ENCODE assay signal across 6 cellular contexts in the genomic region with DNA sequence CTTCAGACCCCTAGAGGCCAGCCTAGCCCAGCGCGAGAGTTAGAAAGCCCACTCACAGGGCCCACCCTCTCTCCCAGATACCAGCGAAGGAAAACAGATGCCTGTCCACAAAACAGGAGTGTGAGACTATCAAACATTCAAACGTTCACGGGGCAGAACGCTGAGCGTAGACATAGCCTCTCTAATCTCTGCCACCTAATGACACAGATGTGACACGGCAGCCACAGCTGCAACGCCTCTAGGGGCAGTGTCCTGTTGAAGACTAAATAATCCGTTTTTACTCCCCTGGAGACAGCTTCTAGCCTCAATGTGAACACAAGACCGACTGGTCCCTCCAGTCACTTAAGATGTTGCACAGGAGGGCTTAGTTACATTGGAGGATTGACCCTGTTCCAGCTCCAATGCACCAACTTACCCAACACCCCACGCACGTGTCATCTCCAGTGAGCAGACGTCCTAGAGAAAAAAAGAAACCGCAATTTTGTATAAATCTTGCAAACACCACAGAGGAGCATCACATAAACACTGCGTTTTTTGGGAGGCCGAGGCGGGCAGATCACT. TPM values are rescaled to one million over a fixed set of nuclear protein-coding genes. Genes with fewer than 3 reads are reported as not detected.
DNase-seq lines count a peak whose midpoint lies in the region; TF ChIP-seq lines count a peak whose summit lies in the region.

No MANE protein-coding gene starts in this region.

- H3K4me2 ChIP-seq in OCI-LY3 (ENCODE audit: low read length) = peak overlapping the region; percentile 75
- H3K4me2 ChIP-seq in parathyroid adenoma (ENCODE audit: low read length) = peak overlapping the region; percentile 98

- H3K27ac ChIP-seq in OCI-LY3 (ENCODE audit: low read length) = 0 out of 2 replicates have a peak overlapping the region, but pooled peaks have one; percentile 5
- no peak overlapping the region for H3K27ac ChIP-seq in parathyroid adenoma

- H3K79me2 ChIP-seq in OCI-LY3 (ENCODE audit: low read length) = peaks cover 55% of the 10 kb centered on the region
- H3K79me2 ChIP-seq in parathyroid adenoma = peaks cover 2% of the 10 kb centered on the region

- peak overlapping the region; percentile 97 for H3K4me3 Mint-ChIP-seq in Caco-2 (ENCODE audit: unreplicated experiment)
- peak overlapping the region; percentile 90 for H3K4me3 Mint-ChIP-seq in chondrocyte (ENCODE audit: unreplicated experiment)

- H3K36me3 Mint-ChIP-seq in Caco-2 (ENCODE audit: insufficient read depth, unreplicated experiment) (peaks cover 74% of the 10 kb centered on the region), chondrocyte (ENCODE audit: low read depth) (peaks cover 21% of the 10 kb centered on the region)

- H3K4me3 ChIP-seq in Caco-2 (ENCODE audit: low read depth, low read length) = peak overlapping the region; percentile 99
- H3K4me3 ChIP-seq in OCI-LY3 (ENCODE audit: low read length) = peak overlapping the region; percentile 96
- H3K4me3 ChIP-seq in parathyroid adenoma (ENCODE audit: low read depth, low read length) = peak overlapping the region; percentile 93

- peak overlapping the region; percentile 93 for H3K9ac ChIP-seq in OCI-LY3 (ENCODE audit: low read length)
- no peak overlapping the region for H3K9ac ChIP-seq in parathyroid adenoma

- H3K27me3 Mint-ChIP-seq in Caco-2 (ENCODE audit: insufficient read depth, unreplicated experiment) (no peaks in the 10 kb centered on the region), chondrocyte (ENCODE audit: low read depth) (no peaks in the 10 kb centered on the region)

- DNase-seq in Caco-2 = peak in 1 of 2 experiments; percentile 49
- DNase-seq in chondrocyte (ENCODE audit: low spot score) = no peak
- DNase-seq in GOT3 (lab: John Stamatoyannopoulos, UW) = no peak
- DNase-seq in ecto neural progenitor cell (ENCODE audit: low spot score) = no peak

- H3K27me3 ChIP-seq in Caco-2 (replicated peaks; ENCODE audit: control insufficient read depth, insufficient read depth, low read length) (no peaks in the 10 kb centered on the region), OCI-LY3 (ENCODE audit: low read depth, low read length) (no peaks in the 10 kb centered on the region), parathyroid adenoma (ENCODE audit: control insufficient read depth, insufficient read depth, low read length) (no peaks in the 10 kb centered on the region)

- POLR2A ChIA-PET in Caco-2 (lab: Charles Lee) = no interaction called here

- H3K9me3 ChIP-seq in Caco-2 (no peaks in the 10 kb centered on the region), OCI-LY3 (ENCODE audit: insufficient read depth, low read length) (no peaks in the 10 kb centered on the region), parathyroid adenoma (ENCODE audit: control insufficient read depth, low read length) (no peaks in the 10 kb centered on the region)

- peaks cover 10% of the 10 kb centered on the region for H3K4me1 Mint-ChIP-seq in Caco-2 (ENCODE audit: low read depth, unreplicated experiment)
- H3K4me1 Mint-ChIP-seq in chondrocyte (ENCODE audit: low read depth) = peaks cover 44% of the 10 kb centered on the region

- BruUV-seq in Caco-2 (replicated peaks; lab: Mats Ljungman, UMichigan) = no TSS peak

- H3K9me3 Mint-ChIP-seq in Caco-2 (ENCODE audit: unreplicated experiment) = no peaks in the 10 kb centered on the region
- no peaks in the 10 kb centered on the region for H3K9me3 Mint-ChIP-seq in chondrocyte (ENCODE audit: low read depth)

- peaks cover 17% of the 10 kb centered on the region for H3K4me1 ChIP-seq in Caco-2
- peaks cover 19% of the 10 kb centered on the region for H3K4me1 ChIP-seq in OCI-LY3 (ENCODE audit: low read length)
- peaks cover 2% of the 10 kb centered on the region for H3K4me1 ChIP-seq in parathyroid adenoma

- peak; percentile 30 to 65 for TF ChIP-seq CTCF in Caco-2 (IDR thresholded peaks at IDR 0.05; ENCODE audit: insufficient read depth in 1 of 2, low read depth in 1 of 2, low read length in 1 of 2, severe bottlenecking in 1 of 2, unreplicated experiment in 1 of 2)
- TF ChIP-seq CTCF in OCI-LY3 (IDR thresholded peaks at IDR 0.05; ENCODE audit: low read depth, low read length) = peak; percentile 51
- TF ChIP-seq CTCF in chondrocyte (IDR thresholded peaks at IDR 0.05) = peak; percentile 71
- peak; percentile 24 for TF ChIP-seq CTCF in parathyroid adenoma (IDR thresholded peaks at IDR 0.05)

- H3K27ac Mint-ChIP-seq in Caco-2 (ENCODE audit: unreplicated experiment) (peak overlapping the region; percentile 100), chondrocyte (ENCODE audit: unreplicated experiment) (peak overlapping the region; percentile 87)

- H3K36me3 ChIP-seq in Caco-2 (ENCODE audit: control insufficient read depth, insufficient read depth, low read length) (peaks cover 17% of the 10 kb centered on the region), OCI-LY3 (replicated peaks; ENCODE audit: low read depth, low read length) (peaks cover 37% of the 10 kb centered on the region), parathyroid adenoma (ENCODE audit: control insufficient read depth, insufficient read depth, low read length) (no peaks in the 10 kb centered on the region)

- intact Hi-C loops in Caco-2 (cut with micrococcal nuclease; ENCODE audit: unreplicated experiment) = loop anchor here (1.0 kb wide), 1 partner anchor 28 kb away; no protein-coding TSS in a partner anchor

- CTCF ChIA-PET in Caco-2 (lab: Charles Lee) = interaction anchor here (0.6 to 2.0 kb wide), 6 partner anchors 12 to 205 kb away, joined by 3 to 12 read pairs (median 4); a partner anchor contains a TSS

- H4K20me1 ChIP-seq in OCI-LY3 (ENCODE audit: insufficient read depth, low read length) = peaks cover 58% of the 10 kb centered on the region

- no peak overlapping the region for H2AFZ ChIP-seq in OCI-LY3 (ENCODE audit: low read depth, low read length)
- no peak overlapping the region for H2AFZ ChIP-seq in parathyroid adenoma

RNA-seq across cellular contexts. Expression of a gene that starts 14.3 kb away (rescaled TPM):
- total RNA-seq in Caco-2 (2022) = 40.4 and 40.6 TPM in 2 replicates
- total RNA-seq in chondrocyte = 8.2 to 9.2 TPM (median 8.5 TPM) in 3 replicates

RNA-seq across cellular contexts. Expression of a gene that starts 16.0 kb away (rescaled TPM):
- total RNA-seq in Caco-2 (2022) = not detected in 2 replicates
- not detected in 3 replicates for total RNA-seq in chondrocyte

RNA-seq across cellular contexts. Expression of a gene that starts 21.6 kb away (rescaled TPM):
- not detected in 2 replicates for total RNA-seq in Caco-2 (2022)
- not detected in 3 replicates for total RNA-seq in chondrocyte

RNA-seq across cellular contexts. Expression of a gene that starts 31.3 kb away (rescaled TPM):
- total RNA-seq in Caco-2 (2022) (not detected in 2 replicates), chondrocyte (not detected in 3 replicates)

RNA-seq across cellular contexts. Expression of a gene that starts 37.6 kb away (rescaled TPM):
- total RNA-seq in Caco-2 (2022) = not detected in 2 replicates
- total RNA-seq in chondrocyte = not detected in 3 replicates
